Comparison of ENCODE assay signal across 1 cellular context in the genomic region with DNA sequence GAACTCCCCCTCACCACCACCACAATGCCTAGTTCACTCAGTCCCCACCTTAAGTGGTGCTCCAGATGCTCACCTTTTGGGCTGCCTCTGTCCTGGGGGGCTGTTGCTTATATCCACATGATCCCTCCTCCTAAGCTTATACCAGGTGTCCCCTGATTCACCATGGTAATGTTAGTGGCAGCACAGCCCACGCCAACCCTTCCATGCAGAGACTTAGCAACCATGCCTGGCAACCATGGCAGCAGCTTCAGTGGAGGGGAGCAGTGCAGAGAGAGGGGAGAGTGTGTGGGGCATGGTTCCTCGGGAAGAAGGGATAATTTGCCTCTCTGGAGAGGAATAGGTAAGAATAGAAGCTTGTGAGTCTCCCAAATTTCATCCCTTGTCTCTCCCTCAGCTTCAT.
TF ChIP-seq lines count a peak whose summit lies in the region.

No MANE protein-coding gene starts in this region.

TF ChIP-seq in A549, 52 proteins besides CTCF, POLR2A, EP300 and RAD21 (continued from another document):
- TF ChIP-seq, protein P1, sequence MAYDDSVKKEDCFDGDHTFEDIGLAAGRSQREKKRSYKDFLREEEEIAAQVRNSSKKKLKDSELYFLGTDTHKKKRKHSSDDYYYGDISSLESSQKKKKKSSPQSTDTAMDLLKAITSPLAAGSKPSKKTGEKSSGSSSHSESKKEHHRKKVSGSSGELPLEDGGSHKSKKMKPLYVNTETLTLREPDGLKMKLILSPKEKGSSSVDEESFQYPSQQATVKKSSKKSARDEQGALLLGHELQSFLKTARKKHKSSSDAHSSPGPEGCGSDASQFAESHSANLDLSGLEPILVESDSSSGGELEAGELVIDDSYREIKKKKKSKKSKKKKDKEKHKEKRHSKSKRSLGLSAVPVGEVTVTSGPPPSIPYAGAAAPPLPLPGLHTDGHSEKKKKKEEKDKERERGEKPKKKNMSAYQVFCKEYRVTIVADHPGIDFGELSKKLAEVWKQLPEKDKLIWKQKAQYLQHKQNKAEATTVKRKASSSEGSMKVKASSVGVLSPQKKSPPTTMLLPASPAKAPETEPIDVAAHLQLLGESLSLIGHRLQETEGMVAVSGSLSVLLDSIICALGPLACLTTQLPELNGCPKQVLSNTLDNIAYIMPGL (CRISPR knock-in tag; IDR thresholded peaks at IDR 0.05; ENCODE audit: borderline replicate concordance), result no peak
- TF ChIP-seq ZFP36 (IDR thresholded peaks at IDR 0.05; ENCODE audit: borderline replicate concordance, partially characterized antibody) (no peak), KDM5A (IDR thresholded peaks at IDR 0.05) (no peak), SREBF2 (IDR thresholded peaks at IDR 0.05) (no peak), FOSL2 (IDR thresholded peaks at IDR 0.05) (no peak), FOSL2 (CRISPR knock-in tag; IDR thresholded peaks at IDR 0.05) (no peak), SMC3 (IDR thresholded peaks at IDR 0.05) (no peak), ZSCAN20 (CRISPR knock-in tag; IDR thresholded peaks at IDR 0.05) (no peak), CEBPB (IDR thresholded peaks at IDR 0.05) (no peak), CBX2 (IDR thresholded peaks at IDR 0.05; ENCODE audit: borderline replicate concordance, low read depth) (no peak)
TF ChIP-seq in A549: peak in this region for 0.
